Comparison of ENCODE assay signal across 8 cellular contexts in genomic region chr10:128047991-128048826, GRCh38.
DNase-seq lines count a peak whose midpoint lies in the region; ATAC-seq lines count a peak whose summit lies in the region.

No MANE protein-coding gene starts in this region.

- no peaks in the 10 kb centered on the region for H3K9me3 Mint-ChIP-seq in effector memory CD8-positive, alpha-beta T cell
- no peaks in the 10 kb centered on the region for H3K9me3 Mint-ChIP-seq in natural killer cell treated with Interleukin-12 subunit alpha and Interleukin-12 subunit beta and Interleukin-15 and Interleukin-18, amount 100 ng/mL, for 72 hours

- peaks cover 55% of the 10 kb centered on the region for H3K36me3 Mint-ChIP-seq in effector memory CD8-positive, alpha-beta T cell (ENCODE audit: insufficient read depth)
- H3K36me3 Mint-ChIP-seq in natural killer cell treated with Interleukin-12 subunit alpha and Interleukin-12 subunit beta and Interleukin-15 and Interleukin-18, amount 100 ng/mL, for 72 hours = peaks cover 8% of the 10 kb centered on the region

- no peaks in the 10 kb centered on the region for H3K27me3 Mint-ChIP-seq in effector memory CD8-positive, alpha-beta T cell
- no peaks in the 10 kb centered on the region for H3K27me3 Mint-ChIP-seq in natural killer cell treated with Interleukin-12 subunit alpha and Interleukin-12 subunit beta and Interleukin-15 and Interleukin-18, amount 100 ng/mL, for 72 hours

- peaks cover 50 to 54% of the 10 kb centered on the region in 2 donors for H3K4me1 Mint-ChIP-seq in effector memory CD8-positive, alpha-beta T cell (ENCODE audit: low read depth in 2 of 2)
- H3K4me1 Mint-ChIP-seq in natural killer cell treated with Interleukin-12 subunit alpha and Interleukin-12 subunit beta and Interleukin-15 and Interleukin-18, amount 100 ng/mL, for 72 hours (ENCODE audit: low read depth in 2 of 2) = peaks cover 56 to 64% of the 10 kb centered on the region in 2 donors

- DNase-seq in RKO (ENCODE audit: low spot score) = peak; percentile 71
- DNase-seq in effector memory CD8-positive, alpha-beta T cell = peak; percentile 38 to 61 (median 41)
- peak; percentile 66 for DNase-seq in natural killer cell treated with Interleukin-12 subunit alpha and Interleukin-12 subunit beta and Interleukin-15 and Interleukin-18, amount 100 ng/mL, for 72 hours (ENCODE audit: low spot score)
- DNase-seq in NCI-H146 (lab: John Stamatoyannopoulos, UW) = no peak

- peak overlapping the region; percentile 99 for H3K27ac Mint-ChIP-seq in effector memory CD8-positive, alpha-beta T cell
- peak overlapping the region; percentile 98 for H3K27ac Mint-ChIP-seq in natural killer cell treated with Interleukin-12 subunit alpha and Interleukin-12 subunit beta and Interleukin-15 and Interleukin-18, amount 100 ng/mL, for 72 hours

- peak overlapping the region; percentile 87 to 97 for H3K4me3 Mint-ChIP-seq in effector memory CD8-positive, alpha-beta T cell
- H3K4me3 Mint-ChIP-seq in natural killer cell treated with Interleukin-12 subunit alpha and Interleukin-12 subunit beta and Interleukin-15 and Interleukin-18, amount 100 ng/mL, for 72 hours = peak overlapping the region; percentile 98

- ATAC-seq in GM18508 (IDR thresholded peaks at IDR 0.05; ENCODE audit: insufficient read depth, unreplicated experiment) (peak; percentile 27), HG02798 (IDR thresholded peaks at IDR 0.05; ENCODE audit: poor library complexity, unreplicated experiment) (peak; percentile 23), HG03139 (IDR thresholded peaks at IDR 0.05; ENCODE audit: unreplicated experiment) (no peak), HG03045 (IDR thresholded peaks at IDR 0.05; ENCODE audit: unreplicated experiment) (no peak)
- ATAC-seq in effector memory CD8-positive, alpha-beta T cell (replicated peaks) = peak; percentile 67
- peak; percentile 71 to 72 for ATAC-seq in natural killer cell treated with Interleukin-12 subunit alpha and Interleukin-12 subunit beta and Interleukin-15 and Interleukin-18, amount 100 ng/mL, for 72 hours

Comparison
In these comparisons a context has a peak if more than half of its experiments do, and no peak if none do; other contexts are left out.
1. ATAC-seq: peak in GM18508 (single experiment), HG02798 (single experiment), effector memory CD8-positive, alpha-beta T cell (single experiment) and natural killer cell treated with Interleukin-12 subunit alpha and Interleukin-12 subunit beta and Interleukin-15 and Interleukin-18, amount 100 ng/mL, for 72 hours (2 of 2); none in HG03139 (single experiment) and HG03045 (single experiment).